In genomic region chr11:3160252-3161031, GRCh38 we compare ENCODE assay signal across 3 cellular contexts.
TF ChIP-seq lines count a peak whose summit lies in the region.

No MANE protein-coding gene starts in this region.

TF ChIP-seq in HCT116, 20 proteins besides CTCF, POLR2A, EP300 and RAD21:
- no peak for TF ChIP-seq ZBTB33 (IDR thresholded peaks at IDR 0.05; ENCODE audit: extremely low read depth, insufficient replicate concordance, low read length)
- TF ChIP-seq SP1 (IDR thresholded peaks at IDR 0.05; ENCODE audit: low read depth), result no peak
- TF ChIP-seq JUND (IDR thresholded peaks at IDR 0.05), result no peak
- TF ChIP-seq YY1 (IDR thresholded peaks at IDR 0.05; ENCODE audit: extremely low read depth, insufficient replicate concordance, low read depth, low read length), result peak; percentile 50
- TF ChIP-seq EZH2 (IDR thresholded peaks at IDR 0.05), result no peak
- no peak for TF ChIP-seq EZH2phosphoT487 (IDR thresholded peaks at IDR 0.05; ENCODE audit: borderline replicate concordance)
- TF ChIP-seq ZNF274 (IDR thresholded peaks at IDR 0.05; ENCODE audit: low read depth, low read length), result no peak
- no peak for TF ChIP-seq REST (IDR thresholded peaks at IDR 0.05; ENCODE audit: low read depth)
- peak; percentile 50 for TF ChIP-seq TCF7L2 (IDR thresholded peaks at IDR 0.05; ENCODE audit: borderline replicate concordance, extremely low read depth, insufficient read depth, insufficient read length)
- TF ChIP-seq MAX (IDR thresholded peaks at IDR 0.05), result no peak
- no peak for TF ChIP-seq EGR1 (IDR thresholded peaks at IDR 0.05; ENCODE audit: low read depth)

TF ChIP-seq in H1, 55 proteins besides CTCF, POLR2A, EP300 and RAD21 (continues in another document):
- TF ChIP-seq BCL11A (IDR thresholded peaks at IDR 0.05; ENCODE audit: low read depth in 2 of 2, low read length in 2 of 2) (no peak), ASH2L (IDR thresholded peaks at IDR 0.05; ENCODE audit: low read length) (peak; percentile 38), SIRT6 (IDR thresholded peaks at IDR 0.05; ENCODE audit: low read length) (no peak), NRF1 (IDR thresholded peaks at IDR 0.05; ENCODE audit: low read depth, low read length) (no peak), JUND (IDR thresholded peaks at IDR 0.05; ENCODE audit: low read length) (no peak), RFX5 (IDR thresholded peaks at IDR 0.05; ENCODE audit: borderline replicate concordance, low read depth, low read length) (no peak), ZNF274 (IDR thresholded peaks at IDR 0.05; ENCODE audit: borderline replicate concordance, extremely low read depth, low read length) (no peak), NANOG (IDR thresholded peaks at IDR 0.05; ENCODE audit: insufficient read depth, low read depth, low read length, poor library complexity, severe bottlenecking) (no peak), SP2 (IDR thresholded peaks at IDR 0.05; ENCODE audit: low read length) (no peak), TCF12 (IDR thresholded peaks at IDR 0.05; ENCODE audit: low read depth, low read length) (no peak), CTBP2 (IDR thresholded peaks at IDR 0.05; ENCODE audit: borderline replicate concordance, insufficient read depth, insufficient read length, low read length) (no peak), TEAD4 (IDR thresholded peaks at IDR 0.05; ENCODE audit: low read depth, low read length) (no peak), SP1 (IDR thresholded peaks at IDR 0.05; ENCODE audit: low read depth, low read length) (peak; percentile 71; the same call in 1 of the 2 replicates), CHD7 (IDR thresholded peaks at IDR 0.05; ENCODE audit: insufficient replicate concordance, low read length) (peak; percentile 100), KDM5A (IDR thresholded peaks at IDR 0.05; ENCODE audit: low read length) (no peak), RNF2 (IDR thresholded peaks at IDR 0.05; ENCODE audit: borderline replicate concordance, low read depth, low read length, missing control alignments, poor library complexity, severe bottlenecking) (no peak), CHD2 (IDR thresholded peaks at IDR 0.05; ENCODE audit: low read length) (no peak), BACH1 (IDR thresholded peaks at IDR 0.05; ENCODE audit: low read length) (no peak), PHF8 (conservative IDR thresholded peaks at IDR 0.05; ENCODE audit: low read depth, low read length) (no peak)

TF ChIP-seq in HepG2, 621 proteins besides CTCF, POLR2A, EP300 and RAD21:
- no peak for TF ChIP-seq NR0B2 (CRISPR knock-in tag; IDR thresholded peaks at IDR 0.05)
- TF ChIP-seq ZNF510 (CRISPR knock-in tag; IDR thresholded peaks at IDR 0.05; ENCODE audit: low read depth), result no peak
- TF ChIP-seq RBM22 (optimal IDR thresholded peaks at IDR 0.05; ENCODE audit: low read length), result no peak
- no peak for TF ChIP-seq HMGA1 (CRISPR knock-in tag; conservative IDR thresholded peaks at IDR 0.05)
- TF ChIP-seq ZNF580 (CRISPR knock-in tag; IDR thresholded peaks at IDR 0.05; ENCODE audit: borderline replicate concordance, low read depth), result no peak
- no peak for TF ChIP-seq POLR2G (IDR thresholded peaks at IDR 0.05; ENCODE audit: low read depth, low read length)
- TF ChIP-seq ZNF644 (CRISPR knock-in tag; IDR thresholded peaks at IDR 0.05; ENCODE audit: low read depth), result no peak
- no peak for TF ChIP-seq NCOR1 (IDR thresholded peaks at IDR 0.05; ENCODE audit: borderline replicate concordance, low read length)
- TF ChIP-seq ZFP91 (CRISPR knock-in tag; IDR thresholded peaks at IDR 0.05; ENCODE audit: borderline replicate concordance), result peak; percentile 79
- TF ChIP-seq DMTF1 (CRISPR knock-in tag; IDR thresholded peaks at IDR 0.05), result no peak
- no peak for TF ChIP-seq ZNF619 (CRISPR knock-in tag; IDR thresholded peaks at IDR 0.05)
- peak; percentile 99 for TF ChIP-seq GZF1 (CRISPR knock-in tag; IDR thresholded peaks at IDR 0.05)
- no peak for TF ChIP-seq ESRRA (CRISPR knock-in tag; IDR thresholded peaks at IDR 0.05; ENCODE audit: low read depth)
- TF ChIP-seq ZBTB49 (CRISPR knock-in tag; IDR thresholded peaks at IDR 0.05; ENCODE audit: borderline replicate concordance), result no peak
- TF ChIP-seq ATF7 (IDR thresholded peaks at IDR 0.05), result no peak
- TF ChIP-seq ATF7 (CRISPR knock-in tag; IDR thresholded peaks at IDR 0.05), result no peak
- no peak for TF ChIP-seq ATF1 (CRISPR knock-in tag; IDR thresholded peaks at IDR 0.05)
- TF ChIP-seq ELF1 (CRISPR knock-in tag; IDR thresholded peaks at IDR 0.05), result no peak
- TF ChIP-seq POGK (CRISPR knock-in tag; conservative IDR thresholded peaks at IDR 0.05), result peak; percentile 77
